Comparison of ENCODE assay signal across 24 cellular contexts in the genomic region with DNA sequence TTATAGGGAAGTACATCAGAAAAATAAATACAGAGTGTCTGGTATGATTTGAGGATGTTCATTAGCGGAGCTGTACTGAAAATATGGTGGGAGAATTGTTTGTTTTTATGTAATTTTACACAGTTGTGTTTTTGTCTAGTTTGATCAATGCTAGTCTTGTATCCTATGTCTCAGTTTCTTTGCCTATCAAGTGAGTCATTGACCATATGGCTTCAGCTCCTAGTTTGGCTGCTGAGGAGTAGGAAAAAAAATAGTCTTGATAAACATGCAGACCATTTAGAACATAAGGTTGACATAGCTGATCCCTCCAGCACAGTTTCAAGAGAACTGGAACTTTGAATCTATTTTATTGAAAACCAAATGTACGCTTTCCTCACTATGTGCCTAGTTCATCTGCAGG.
"Had no signal": no experiment of that assay in that cellular context is flagged by ENCODE, and none has a peak within 500 bp of the region (broad histone marks: within the 10 kb centered on the region; RNA-seq: fewer than 3 reads in every experiment).

No MANE protein-coding gene starts in this region.

- FAIRE-seq: keratinocyte had no signal

- ATAC-seq: activated CD4-positive, alpha-beta T cell treated with anti-CD3 and anti-CD28 coated beads for 36 hours; effector memory CD8-positive, alpha-beta T cell; foreskin keratinocyte; left cardiac atrium; left ventricle myocardium superior; sciatic nerve; stimulated activated effector memory CD8-positive, alpha-beta T cell treated with anti-CD3 and anti-CD28 coated beads, Interleukin-12 subunit alpha, Interleukin-12 subunit beta, amount 100 ng/mL, for 72 hours had no signal

- H3K4me3 ChIP-seq: adrenal gland, ascending aorta, ovary, skin epidermis, uterus had no signal

- H3K9me3 ChIP-seq: adrenal gland, ascending aorta, ovary, uterus had no signal

- H3K27ac ChIP-seq: adrenal gland, ascending aorta, foreskin keratinocyte, ovary, skin epidermis, uterus had no signal

- DNase-seq: activated CD4-positive, alpha-beta T cell treated with anti-CD3 and anti-CD28 coated beads for 36 hours; activated CD4-positive, CD25-positive, alpha-beta regulatory T cell; activated CD8-positive, alpha-beta memory T cell treated with anti-CD3 and anti-CD28 coated beads, Interleukin-2, amount 50 U/mL, for 4 hours; activated effector memory CD4-positive, alpha-beta T cell treated with anti-CD3 and anti-CD28 coated beads, Interleukin-2, amount 50 U/mL, for 16 hours; activated naive CD4-positive, alpha-beta T cell treated with anti-CD3 and anti-CD28 coated beads for 36 hours; activated naive CD8-positive, alpha-beta T cell treated with anti-CD3 and anti-CD28 coated beads for 36 hours; activated T-cell treated with anti-CD3 and anti-CD28 coated beads, Interleukin-2, amount 50 U/mL, for 1 hour; adrenal gland; cortex of kidney; effector memory CD8-positive, alpha-beta T cell; foreskin keratinocyte; left cardiac atrium; left ventricle myocardium superior; naive B cell; ovary; stimulated activated CD4-positive, alpha-beta T cell treated with anti-CD3 and anti-CD28 coated beads, Interleukin-12 subunit alpha, Interleukin-12 subunit beta, amount 100 ng/mL, for 4 hours; stimulated activated CD4-positive, alpha-beta T cell treated with anti-CD3 and anti-CD28 coated beads, Interleukin-4, amount 100 ng/mL, for 1 hour; substantia nigra; uterus had no signal

- H3K36me3 ChIP-seq: adrenal gland, ascending aorta, ovary, uterus had no signal

- H3K27me3 ChIP-seq: adrenal gland, ascending aorta, foreskin keratinocyte, ovary, uterus had no signal

- H3K4me1 ChIP-seq: adrenal gland, ascending aorta, foreskin keratinocyte, uterus had no signal
